Comparison of ENCODE assay signal across 28 cellular contexts in the genomic region with DNA sequence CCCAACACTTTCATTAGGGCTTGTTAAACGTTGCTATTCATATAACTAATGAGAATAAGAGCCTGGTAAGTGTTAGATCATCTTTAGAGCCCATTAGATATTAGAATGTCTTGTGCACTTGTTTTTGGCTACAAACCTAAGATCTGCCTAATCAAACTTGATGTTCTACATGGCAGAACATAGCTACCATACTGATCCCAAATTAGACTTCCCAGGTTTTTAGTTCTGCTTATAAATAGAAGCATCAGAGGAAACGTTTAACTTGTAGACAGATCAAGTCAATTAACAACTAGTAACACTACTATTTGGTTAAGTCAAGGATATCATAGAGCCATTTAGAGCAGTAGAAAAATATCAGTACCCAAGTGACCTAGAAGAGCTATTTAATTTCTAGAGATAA.
"Had no signal": no experiment of that assay in that cellular context is flagged by ENCODE, and none has a peak within 500 bp of the region (broad histone marks: within the 10 kb centered on the region; RNA-seq: fewer than 3 reads in every experiment).

No MANE protein-coding gene starts in this region.

- ATAC-seq: activated CD8-positive, alpha-beta memory T cell treated with anti-CD3 and anti-CD28 coated beads, Interleukin-2, amount 10 ng/mL, durations not matched to agents 7 days and 5 days; activated T-cell treated with anti-CD3 and anti-CD28 coated beads, Interleukin-2, amount 50 U/mL, for 72 hours; activated T-helper 17 cell treated with anti-CD3 and anti-CD28 coated beads, Interleukin-2, amount 50 U/mL, for 72 hours had no signal

- H3K27me3 ChIP-seq: brain microvascular endothelial cell had no signal

- DNase-seq: activated B cell treated with CpG ODN at 0.5 μM for 24 hours; activated CD4-positive, alpha-beta memory T cell treated with anti-CD3 and anti-CD28 coated beads, Interleukin-2, amount 10 ng/mL, durations not matched to agents 7 days and 5 days; activated CD4-positive, alpha-beta T cell treated with anti-CD3 and anti-CD28 coated beads for 48 hours; activated CD4-positive, CD25-positive, alpha-beta regulatory T cell treated with anti-CD3 and anti-CD28 coated beads, Interleukin-2, amount 50 U/mL, for 72 hours; activated CD8-positive, alpha-beta memory T cell treated with anti-CD3 and anti-CD28 coated beads for 24 hours; activated CD8-positive, alpha-beta memory T cell treated with anti-CD3 and anti-CD28 coated beads, Interleukin-2, amount 10 ng/mL, durations not matched to agents 7 days and 5 days; activated CD8-positive, alpha-beta memory T cell treated with anti-CD3 and anti-CD28 coated beads, Interleukin-2, amount 50 U/mL, for 48 hours; activated effector memory CD4-positive, alpha-beta T cell treated with anti-CD3 and anti-CD28 coated beads, Interleukin-2, amount 50 U/mL, for 16 hours; activated naive CD4-positive, alpha-beta T cell; activated naive CD4-positive, alpha-beta T cell treated with anti-CD3 and anti-CD28 coated beads, Interleukin-2, amount 50 U/mL, for 16 hours; activated naive CD8-positive, alpha-beta T cell treated with anti-CD3 and anti-CD28 coated beads for 36 hours; activated T-cell treated with anti-CD3 and anti-CD28 coated beads, Interleukin-2, amount 50 U/mL, for 1 hour; activated T-cell treated with anti-CD3 and anti-CD28 coated beads, Interleukin-2, amount 50 U/mL, for 72 hours; amniotic stem cell; aorta; Karpas-422; KBM-7; NCI-H1105; NCI-H1417 treated with DMSO at 0.1 percent for 48 hours; NCI-H187 treated with DMSO at 0.1 percent for 48 hours; NCI-H524 treated with DMSO at 0.1 percent for 48 hours; SW 1271; T-helper 1 cell; T-helper 2 cell; T-helper 9 cell had no signal

- H3K36me3 ChIP-seq: brain microvascular endothelial cell had no signal

- H3K27ac ChIP-seq: brain microvascular endothelial cell, VCaP had no signal
